11 cellular contexts compared by ENCODE assay signal in the genomic region with DNA sequence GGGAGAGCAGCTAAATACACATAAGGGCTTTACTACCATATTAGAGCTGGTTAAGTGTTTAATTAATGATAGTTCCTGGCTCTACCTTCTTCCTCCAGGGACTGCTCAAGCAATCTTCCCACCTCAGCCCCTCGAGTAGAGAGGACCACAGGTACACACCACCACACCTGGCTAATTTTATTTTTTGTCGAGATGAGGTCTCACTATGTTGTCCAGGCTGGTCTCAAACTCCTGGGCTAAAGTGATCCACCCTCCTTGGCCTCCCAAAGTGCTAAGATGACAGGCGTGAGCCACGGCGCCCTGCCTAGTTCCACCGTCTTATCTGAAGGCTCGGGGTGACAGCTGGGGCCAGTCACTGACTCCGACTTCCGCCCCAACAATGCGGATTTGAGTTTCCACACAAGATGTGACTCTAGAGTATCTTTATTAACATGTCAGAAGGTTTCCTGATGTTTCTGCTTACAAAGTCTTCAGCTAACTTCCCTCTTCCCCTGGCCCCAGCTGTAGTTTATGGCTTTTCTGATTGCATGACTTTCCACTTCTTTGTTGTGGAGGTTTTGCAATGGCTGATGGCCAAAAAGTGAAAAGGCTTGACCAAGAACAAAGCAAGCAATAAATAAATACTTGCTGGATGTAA. TPM values are rescaled to one million over a fixed set of nuclear protein-coding genes. Genes with fewer than 3 reads are reported as not detected.
A peak's percentile ranks its signal among the peaks of the same experiment; 100 is the strongest.
DNase-seq lines count a peak whose midpoint lies in the region; ATAC-seq, FAIRE-seq and TF ChIP-seq lines count a peak whose summit lies in the region.
"Had no signal": no experiment of that assay in that cellular context is flagged by ENCODE, and none has a peak within 500 bp of the region (broad histone marks: within the 10 kb centered on the region; RNA-seq: fewer than 3 reads in every experiment).

No MANE protein-coding gene starts in this region.

- no peak for ATAC-seq in HepG2
- ATAC-seq in central memory CD8-positive, alpha-beta T cell (replicated peaks; ENCODE audit: extremely low read depth, poor library complexity, severe bottlenecking) = no peak

- H3K4me3 ChIP-seq in liver (ENCODE audit: low read depth in 1 of 3, low read length in 3 of 3) (no peak overlapping the region), HepG2 (replicated peaks in 1 of 3; ENCODE audit: insufficient read depth in 1 of 3, low read depth in 2 of 3, low read length in 3 of 3) (no peak overlapping the region), mesenchymal stem cell (ENCODE audit: insufficient read depth in 1 of 2, low read depth in 1 of 2, low read length in 2 of 2) (no peak overlapping the region)

- intact Hi-C loops in HepG2 (cut with micrococcal nuclease; ENCODE audit: unreplicated experiment) = no loop called here

- DNase-seq in HepG2 (ENCODE audit: low spot score) (no peak), mesenchymal stem cell (peak; percentile 56), ureter (ENCODE audit: low spot score) (no peak), hepatic stellate cell (ENCODE audit: low spot score) (no peak), NAMALWA (ENCODE audit: low spot score) (no peak)
- no peak for DNase-seq in central memory CD8-positive, alpha-beta T cell (ENCODE audit: low spot score in 2 of 2)
- no peak for DNase-seq in effector CD4-positive, alpha-beta T cell
- DNase-seq: kidney glomerular epithelial cell had no signal

- no peak overlapping the region for H2BK120ac ChIP-seq in mesenchymal stem cell (ENCODE audit: low read depth, low read length)

- peak overlapping the region; percentile 75 for H3K27ac Mint-ChIP-seq in central memory CD8-positive, alpha-beta T cell (ENCODE audit: low read depth)

- H3K27me3 Mint-ChIP-seq in central memory CD8-positive, alpha-beta T cell = no peaks in the 10 kb centered on the region

- H3K9ac ChIP-seq in liver (ENCODE audit: low read depth in 1 of 2, low read length in 2 of 2) (no peak overlapping the region), HepG2 (ENCODE audit: insufficient read depth, low read depth, low read length) (no peak overlapping the region), mesenchymal stem cell (ENCODE audit: low read length) (no peak overlapping the region)

- H3K14ac ChIP-seq in mesenchymal stem cell (ENCODE audit: low read length in 2 of 2) = no peak overlapping the region

- H3K4me1 Mint-ChIP-seq in central memory CD8-positive, alpha-beta T cell = peaks cover 80% of the 10 kb centered on the region

- H4K20me1 ChIP-seq in HepG2 (ENCODE audit: insufficient read depth, low read length) = 0 out of 2 replicates have a peak, but pooled peaks cover 2% of the 10 kb centered on the region

- H3K4me1 ChIP-seq in liver (ENCODE audit: control insufficient read depth in 4 of 4, insufficient read depth in 4 of 4, low read length in 3 of 4) (peaks cover 2 to 40% (median 23%) of the 10 kb centered on the region in 4 donors), HepG2 (ENCODE audit: insufficient read depth, low read length) (no peaks in the 10 kb centered on the region), mesenchymal stem cell (ENCODE audit: control insufficient read depth, insufficient read depth, low read depth, low read length) (peaks cover 15% of the 10 kb centered on the region)

- H2AFZ ChIP-seq in HepG2 (ENCODE audit: low read length) (no peak overlapping the region), mesenchymal stem cell (ENCODE audit: low read depth, low read length) (no peak overlapping the region)

- H3K27ac ChIP-seq in liver (ENCODE audit: low read depth in 1 of 2, low read length in 2 of 2) = peak overlapping the region; percentile 10 to 20
- H3K27ac ChIP-seq in HepG2 (ENCODE audit: extremely low read length, insufficient read depth, low read length) = no peak overlapping the region
- H3K27ac ChIP-seq in mesenchymal stem cell (ENCODE audit: low read length, poor library complexity, severe bottlenecking) = no peak overlapping the region

- peaks cover 41% of the 10 kb centered on the region for H3K79me1 ChIP-seq in mesenchymal stem cell (replicated peaks; ENCODE audit: low read length, poor library complexity, severe bottlenecking)

- TF ChIP-seq CTCF in liver (IDR thresholded peaks at IDR 0.05; ENCODE audit: low read depth, low read length, missing input control) (no peak), HepG2 (CRISPR knock-in tag; IDR thresholded peaks at IDR 0.05) (no peak)

- WGBS in liver = 75% methylated on average over 10 of the region's 10 CpGs
- WGBS in HepG2 (ENCODE audit: low lambda C conversion rate) = 92% methylated on average over 9 of the region's 10 CpGs
- WGBS in mesenchymal stem cell = 83% methylated on average over 10 of the region's 10 CpGs

- FAIRE-seq in HepG2 (lab: Jason Lieb, UNC) = no peak

- no peak overlapping the region for H2AK5ac ChIP-seq in mesenchymal stem cell (ENCODE audit: low read length, severe bottlenecking)

- TF ChIP-seq EP300 in HepG2 (IDR thresholded peaks at IDR 0.05; ENCODE audit: low read depth in 2 of 2, low read length in 2 of 2) (no peak), HepG2 (CRISPR knock-in tag; IDR thresholded peaks at IDR 0.05; ENCODE audit: borderline replicate concordance) (no peak)

- no peak overlapping the region for H3K4me3 Mint-ChIP-seq in central memory CD8-positive, alpha-beta T cell

- no peaks in the 10 kb centered on the region for H3K79me2 ChIP-seq in HepG2 (ENCODE audit: insufficient read depth, low read length)

- TF ChIP-seq RAD21 in liver (IDR thresholded peaks at IDR 0.05) = peak in 1 of 2 donors; percentile 31
- TF ChIP-seq RAD21 in HepG2 (CRISPR knock-in tag; IDR thresholded peaks at IDR 0.05) = no peak

- H3K36me3 Mint-ChIP-seq in central memory CD8-positive, alpha-beta T cell (ENCODE audit: insufficient read depth) = peaks cover 34% of the 10 kb centered on the region

- no peak for TF ChIP-seq POLR2A in HepG2 (IDR thresholded peaks at IDR 0.05; ENCODE audit: insufficient read depth in 1 of 2, low read depth in 2 of 2, low read length in 2 of 2)

- H3K27me3 ChIP-seq in liver (ENCODE audit: control insufficient read depth in 4 of 4, insufficient read depth in 4 of 4, low read length in 3 of 4) (no peaks in the 10 kb centered on the region), HepG2 (ENCODE audit: control insufficient read depth in 1 of 2, insufficient read depth in 2 of 2, low read length in 2 of 2) (no peaks in the 10 kb centered on the region), mesenchymal stem cell (ENCODE audit: control insufficient read depth in 1 of 2, insufficient read depth in 1 of 2, low read length in 2 of 2) (no peaks in the 10 kb centered on the region)

- H4K91ac ChIP-seq in mesenchymal stem cell (ENCODE audit: low read length) = no peak overlapping the region

- H3K9me3 ChIP-seq in liver (ENCODE audit: control insufficient read depth in 4 of 4, low read length in 3 of 4) (no peaks in the 10 kb centered on the region), HepG2 (ENCODE audit: low read length) (no peaks in the 10 kb centered on the region), mesenchymal stem cell (ENCODE audit: control insufficient read depth, low read length) (no peaks in the 10 kb centered on the region)

- no peak overlapping the region for H3K23ac ChIP-seq in mesenchymal stem cell (ENCODE audit: low read length in 2 of 2)

- peak overlapping the region in 1 of 2 experiments; percentile 51 for H3K18ac ChIP-seq in mesenchymal stem cell (ENCODE audit: low read depth in 1 of 2, low read length in 2 of 2)

- in situ Hi-C loops in HepG2 (cut with HindIII; ENCODE audit: extremely low pct_ligation_motif_present, low pct_unique_long_range_greater_than_20kb) = no loop called here

- H3K9me3 Mint-ChIP-seq in central memory CD8-positive, alpha-beta T cell = no peaks in the 10 kb centered on the region

- BruUV-seq in HepG2 (replicated peaks; lab: Mats Ljungman, UMichigan) = no TSS peak

- no peak overlapping the region for H2BK12ac ChIP-seq in mesenchymal stem cell (ENCODE audit: low read length in 2 of 2)

- H4K8ac ChIP-seq in mesenchymal stem cell (ENCODE audit: low read length) = peak overlapping the region; percentile 12

- no peak overlapping the region for H2BK15ac ChIP-seq in mesenchymal stem cell (ENCODE audit: low read depth, poor library complexity, severe bottlenecking)

- H3K36me3 ChIP-seq in liver (ENCODE audit: control insufficient read depth in 4 of 4, insufficient read depth in 3 of 4, low read depth in 1 of 4, low read length in 3 of 4) = peaks cover 0 to 2% (median 0%) of the 10 kb centered on the region in 4 donors
- 0 out of 5 replicates have a peak, but pooled peaks cover 0 to 4% of the 10 kb centered on the region in 2 experiments for H3K36me3 ChIP-seq in HepG2 (replicated peaks in 1 of 2; ENCODE audit: control insufficient read depth in 1 of 2, insufficient read depth in 2 of 2, low read length in 2 of 2)
- peaks cover 0 to 2% of the 10 kb centered on the region in 2 experiments for H3K36me3 ChIP-seq in mesenchymal stem cell (ENCODE audit: control insufficient read depth in 1 of 2, insufficient read depth in 2 of 2, low read depth in 1 of 2, low read length in 2 of 2)

- no peak overlapping the region for H3K4ac ChIP-seq in mesenchymal stem cell (ENCODE audit: low read depth in 1 of 2, low read length in 2 of 2)

- POLR2A ChIA-PET in HepG2 (lab: Yijun Ruan, JAX) = no interaction called here

- CTCF ChIA-PET in HepG2 (lab: Yijun Ruan, JAX; ENCODE audit: low intra/inter-chr PET ratio, low total read pairs) = no interaction called here

- H2BK5ac ChIP-seq in mesenchymal stem cell (ENCODE audit: low read depth, low read length, poor library complexity, severe bottlenecking) = no peak overlapping the region

- H3K4me2 ChIP-seq in HepG2 (ENCODE audit: low read depth, low read length) (no peak overlapping the region), mesenchymal stem cell (ENCODE audit: low read length, poor library complexity, severe bottlenecking) (no peak overlapping the region)

RNA-seq across cellular contexts. Expression of a gene that starts 16.8 kb away (rescaled TPM):
- total RNA-seq in liver (100 to 1,000 TPM in 1 of 2 donors, 10 to 100 TPM in 1; 33.3 to 109 TPM), HepG2 (2016; rRNA removed; fragmentation: Illumina TruSeq; extraction: Trizol) (9.2 and 15.2 TPM in 2 replicates), ureter (49.1 TPM)
- polyA plus RNA-seq in liver (10 to 100 TPM; 58.1 to 81.3 TPM), HepG2 (2011; rRNA removed) (23.8 and 29.5 TPM in 2 replicates)
- total RNA-seq in HepG2 (2016; cell fraction: cytosol; rRNA removed; fragmentation: Illumina TruSeq; extraction: Trizol; ENCODE audit: low read depth) = 10.0 and 10.4 TPM in 2 replicates
- total RNA-seq in HepG2 (2016; cell fraction: insoluble cytoplasmic fraction; rRNA removed; fragmentation: Illumina TruSeq; extraction: Trizol) = 7.8 and 13.5 TPM in 2 replicates
- 17.6 and 23.3 TPM in 2 replicates for total RNA-seq in HepG2 (2016; cell fraction: membrane; rRNA removed; fragmentation: Illumina TruSeq; extraction: Trizol)
- 10.0 and 10.8 TPM in 2 replicates for total RNA-seq in HepG2 (2016; cell fraction: nucleus; rRNA removed; fragmentation: Illumina TruSeq; extraction: Trizol)
- 27.5 and 32.7 TPM in 2 replicates for polyA plus RNA-seq in HepG2 (2011; cell fraction: cytosol; rRNA removed)
- 21.6 and 24.3 TPM in 2 replicates for polyA plus RNA-seq in HepG2 (2011; cell fraction: nucleus; rRNA removed)
- polyA plus RNA-seq in HepG2 (2012) = 9.2 and 17.3 TPM in 2 replicates
- 13.1 and 15.0 TPM in 2 replicates for polyA plus RNA-seq in HepG2 (2016; cell fraction: cytosol; fragmentation: Illumina TruSeq; extraction: Trizol; ENCODE audit: low read depth)
- polyA plus RNA-seq in HepG2 (2016; cell fraction: insoluble cytoplasmic fraction; fragmentation: Illumina TruSeq; extraction: Trizol; ENCODE audit: low read depth) = 10.0 and 11.2 TPM in 2 replicates
- polyA plus RNA-seq in HepG2 (2016; cell fraction: membrane; fragmentation: Illumina TruSeq; extraction: Trizol; ENCODE audit: low read depth) = 19.3 and 21.6 TPM in 2 replicates
- polyA plus RNA-seq in HepG2 (2016; cell fraction: nucleus; fragmentation: Illumina TruSeq; extraction: Trizol; ENCODE audit: insufficient read depth, low read depth) = 16.7 and 18.4 TPM in 2 replicates
- polyA minus RNA-seq in HepG2 (2011; rRNA and poly(A)+ RNA removed; ENCODE audit: low replicate concordance) = 13.6 and 45.9 TPM in 2 replicates
- polyA minus RNA-seq in HepG2 (2011; cell fraction: cytosol; rRNA and poly(A)+ RNA removed) = 10.1 and 10.6 TPM in 2 replicates
- 11.7 and 12.1 TPM in 2 replicates for polyA minus RNA-seq in HepG2 (2011; cell fraction: nucleus; rRNA and poly(A)+ RNA removed)
- polyA plus RNA-seq in mesenchymal stem cell (2013, experiment 1 of 2) = 15.3 TPM
- polyA plus RNA-seq in mesenchymal stem cell (2013, experiment 2 of 2) = 16.3 TPM

RNA-seq across cellular contexts. Expression of a gene that starts 44.7 kb away (rescaled TPM):
- total RNA-seq in liver = 1 to 10 TPM in 1 of 2 donors, under 1 TPM in 1; 0.17 to 2.3 TPM
- under 1 TPM in 1 of 2 donors, not detected in 1; 0.32 TPM for polyA plus RNA-seq in liver
- not detected in 2 replicates for total RNA-seq in HepG2 (2016; rRNA removed; fragmentation: Illumina TruSeq; extraction: Trizol)
- total RNA-seq in HepG2 (2016; cell fraction: cytosol; rRNA removed; fragmentation: Illumina TruSeq; extraction: Trizol; ENCODE audit: low read depth) = not detected in 2 replicates
- not detected in 2 replicates for total RNA-seq in HepG2 (2016; cell fraction: insoluble cytoplasmic fraction; rRNA removed; fragmentation: Illumina TruSeq; extraction: Trizol)
- total RNA-seq in HepG2 (2016; cell fraction: membrane; rRNA removed; fragmentation: Illumina TruSeq; extraction: Trizol) = not detected in 2 replicates
- total RNA-seq in HepG2 (2016; cell fraction: nucleus; rRNA removed; fragmentation: Illumina TruSeq; extraction: Trizol) = not detected in 2 replicates
- polyA plus RNA-seq in HepG2 (2011; rRNA removed) = not detected in 2 replicates
- polyA plus RNA-seq in HepG2 (2011; cell fraction: cytosol; rRNA removed) = not detected in 2 replicates
- polyA plus RNA-seq in HepG2 (2011; cell fraction: nucleus; rRNA removed) = not detected in 2 replicates
- not detected in 2 replicates for polyA plus RNA-seq in HepG2 (2012)
- not detected in 2 replicates for polyA plus RNA-seq in HepG2 (2016; cell fraction: cytosol; fragmentation: Illumina TruSeq; extraction: Trizol; ENCODE audit: low read depth)
- not detected in 2 replicates for polyA plus RNA-seq in HepG2 (2016; cell fraction: insoluble cytoplasmic fraction; fragmentation: Illumina TruSeq; extraction: Trizol; ENCODE audit: low read depth)
- polyA plus RNA-seq in HepG2 (2016; cell fraction: membrane; fragmentation: Illumina TruSeq; extraction: Trizol; ENCODE audit: low read depth) = not detected in 2 replicates
- not detected in 2 replicates for polyA plus RNA-seq in HepG2 (2016; cell fraction: nucleus; fragmentation: Illumina TruSeq; extraction: Trizol; ENCODE audit: insufficient read depth, low read depth)
- not detected in 2 replicates for polyA minus RNA-seq in HepG2 (2011; rRNA and poly(A)+ RNA removed; ENCODE audit: low replicate concordance)
- not detected in 2 replicates for polyA minus RNA-seq in HepG2 (2011; cell fraction: cytosol; rRNA and poly(A)+ RNA removed)
- polyA minus RNA-seq in HepG2 (2011; cell fraction: nucleus; rRNA and poly(A)+ RNA removed) = not detected in 2 replicates
- polyA plus RNA-seq in mesenchymal stem cell (2013, experiment 1 of 2) = not detected
- polyA plus RNA-seq in mesenchymal stem cell (2013, experiment 2 of 2) = not detected
- total RNA-seq in ureter = not detected
- total RNA-seq: HT1080 had no signal
- polyA plus RNA-seq: BJ had no signal

RNA-seq across cellular contexts. Expression of a gene that starts 48.6 kb away (rescaled TPM):
- total RNA-seq in liver (not detected), HepG2 (2016; rRNA removed; fragmentation: Illumina TruSeq; extraction: Trizol) (not detected in 2 replicates), ureter (1.1 TPM)
- polyA plus RNA-seq in liver (not detected), HepG2 (2011; rRNA removed) (not detected in 2 replicates)
- not detected in 2 replicates for total RNA-seq in HepG2 (2016; cell fraction: cytosol; rRNA removed; fragmentation: Illumina TruSeq; extraction: Trizol; ENCODE audit: low read depth)
- total RNA-seq in HepG2 (2016; cell fraction: insoluble cytoplasmic fraction; rRNA removed; fragmentation: Illumina TruSeq; extraction: Trizol) = not detected in 2 replicates
- not detected in 2 replicates for total RNA-seq in HepG2 (2016; cell fraction: membrane; rRNA removed; fragmentation: Illumina TruSeq; extraction: Trizol)
- total RNA-seq in HepG2 (2016; cell fraction: nucleus; rRNA removed; fragmentation: Illumina TruSeq; extraction: Trizol) = not detected in 2 replicates
- polyA plus RNA-seq in HepG2 (2011; cell fraction: cytosol; rRNA removed) = not detected in 2 replicates
- not detected in 2 replicates for polyA plus RNA-seq in HepG2 (2011; cell fraction: nucleus; rRNA removed)
- polyA plus RNA-seq in HepG2 (2012) = not detected in 2 replicates
- polyA plus RNA-seq in HepG2 (2016; cell fraction: cytosol; fragmentation: Illumina TruSeq; extraction: Trizol; ENCODE audit: low read depth) = not detected in 2 replicates
- polyA plus RNA-seq in HepG2 (2016; cell fraction: insoluble cytoplasmic fraction; fragmentation: Illumina TruSeq; extraction: Trizol; ENCODE audit: low read depth) = not detected in 2 replicates
- polyA plus RNA-seq in HepG2 (2016; cell fraction: membrane; fragmentation: Illumina TruSeq; extraction: Trizol; ENCODE audit: low read depth) = not detected in 2 replicates
- polyA plus RNA-seq in HepG2 (2016; cell fraction: nucleus; fragmentation: Illumina TruSeq; extraction: Trizol; ENCODE audit: insufficient read depth, low read depth) = not detected in 2 replicates
- not detected in 2 replicates for polyA minus RNA-seq in HepG2 (2011; rRNA and poly(A)+ RNA removed; ENCODE audit: low replicate concordance)
- polyA minus RNA-seq in HepG2 (2011; cell fraction: cytosol; rRNA and poly(A)+ RNA removed) = not detected in 2 replicates
- not detected in 2 replicates for polyA minus RNA-seq in HepG2 (2011; cell fraction: nucleus; rRNA and poly(A)+ RNA removed)
- polyA plus RNA-seq in mesenchymal stem cell (2013, experiment 1 of 2) = not detected
- not detected for polyA plus RNA-seq in mesenchymal stem cell (2013, experiment 2 of 2)
- total RNA-seq: HT1080 had no signal
- polyA plus RNA-seq: BJ had no signal

Comparison
In these comparisons a context has a peak if more than half of its experiments do, and no peak if none do; other contexts are left out.
1. H3K27ac ChIP-seq: peak in liver (2 of 2); none in HepG2 (single experiment) and mesenchymal stem cell (single experiment).